In the genomic region with DNA sequence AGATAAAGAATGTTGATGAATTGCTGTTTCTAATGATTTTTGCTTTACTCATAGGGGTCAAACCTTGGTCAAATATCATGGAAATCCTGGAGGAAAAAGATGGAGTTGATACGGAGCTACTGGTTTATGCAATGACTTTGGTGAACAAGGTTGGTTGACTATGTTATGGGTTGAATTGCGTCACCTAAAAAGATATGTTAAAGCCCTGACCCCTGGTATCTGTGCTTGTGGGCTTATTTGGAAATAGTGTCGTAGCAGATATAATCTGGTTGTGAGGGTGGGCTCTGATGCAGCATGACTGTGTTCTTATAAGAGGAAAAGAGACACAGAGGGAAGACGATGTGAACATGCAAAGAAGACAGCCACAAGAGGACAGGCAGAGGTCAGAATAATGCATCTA, we compare ENCODE assay signal across 20 cellular contexts.
"Had no signal": no experiment of that assay in that cellular context is flagged by ENCODE, and none has a peak within 500 bp of the region (broad histone marks: within the 10 kb centered on the region; RNA-seq: fewer than 3 reads in every experiment).

No MANE protein-coding gene starts in this region.

- H3K4me3 Mint-ChIP-seq: naive B cell; stimulated activated naive B cell treated with anti-CD40 and anti-IgM and Interleukin-4, amounts not matched to agents 10 μg/mL and 1 μg/mL and 100 μg/mL, for 72 hours; stimulated activated naive CD8-positive, alpha-beta T cell treated with anti-CD3 and anti-CD28 coated beads, Interleukin-15, amount 100 ng/mL, for 72 hours had no signal

- H3K9me3 Mint-ChIP-seq: stimulated activated naive CD8-positive, alpha-beta T cell treated with anti-CD3 and anti-CD28 coated beads, Interleukin-15, amount 100 ng/mL, for 72 hours had no signal

- ATAC-seq: heart left ventricle; stimulated activated naive B cell treated with anti-CD40 and anti-IgM and Interleukin-4, amounts not matched to agents 10 μg/mL and 1 μg/mL and 100 μg/mL, for 72 hours; stimulated activated naive CD8-positive, alpha-beta T cell treated with anti-CD3 and anti-CD28 coated beads, Interleukin-15, amount 100 ng/mL, for 72 hours had no signal

- FAIRE-seq: endothelial cell of umbilical vein, frontal cortex, islet of Langerhans had no signal

- H3K36me3 Mint-ChIP-seq: naive B cell; stimulated activated naive B cell treated with anti-CD40 and anti-IgM and Interleukin-4, amounts not matched to agents 10 μg/mL and 1 μg/mL and 100 μg/mL, for 72 hours had no signal

- H3K27me3 ChIP-seq: colonic mucosa, heart left ventricle, sigmoid colon, testis, tibial nerve had no signal

- H3K4me1 ChIP-seq: sigmoid colon, testis, tibial nerve had no signal

- H3K4me1 Mint-ChIP-seq: naive B cell; stimulated activated naive B cell treated with anti-CD40 and anti-IgM and Interleukin-4, amounts not matched to agents 10 μg/mL and 1 μg/mL and 100 μg/mL, for 72 hours; stimulated activated naive CD8-positive, alpha-beta T cell treated with anti-CD3 and anti-CD28 coated beads, Interleukin-15, amount 100 ng/mL, for 72 hours had no signal

- H3K4me3 ChIP-seq: colonic mucosa, heart left ventricle, sigmoid colon, skin epidermis, testis, tibial nerve had no signal

- H3K27ac Mint-ChIP-seq: naive B cell; stimulated activated naive B cell treated with anti-CD40 and anti-IgM and Interleukin-4, amounts not matched to agents 10 μg/mL and 1 μg/mL and 100 μg/mL, for 72 hours; stimulated activated naive CD8-positive, alpha-beta T cell treated with anti-CD3 and anti-CD28 coated beads, Interleukin-15, amount 100 ng/mL, for 72 hours had no signal

- H3K9me3 ChIP-seq: colonic mucosa, heart left ventricle, sigmoid colon, testis, tibial nerve had no signal

- H3K36me3 ChIP-seq: colonic mucosa, sigmoid colon, tibial nerve had no signal

- H3K27me3 Mint-ChIP-seq: stimulated activated naive CD8-positive, alpha-beta T cell treated with anti-CD3 and anti-CD28 coated beads, Interleukin-15, amount 100 ng/mL, for 72 hours had no signal

- DNase-seq: colonic mucosa; dermis blood vessel endothelial cell; erythroblast; heart left ventricle; hippocampal formation; kidney glomerular epithelial cell; mesendoderm; naive B cell; posterior cingulate gyrus; sigmoid colon; stimulated activated CD4-positive, alpha-beta T cell treated with anti-CD3 and anti-CD28 coated beads, Interleukin-2, amount 100 ng/mL, for 24 hours; stimulated activated CD4-positive, alpha-beta T cell treated with anti-CD3 and anti-CD28 coated beads, Interleukin-4, amount 100 ng/mL, for 4 hours; stimulated activated naive B cell treated with anti-CD40 and anti-IgM and Interleukin-4, amounts not matched to agents 10 μg/mL and 1 μg/mL and 100 μg/mL, for 72 hours; stimulated activated naive CD8-positive, alpha-beta T cell treated with anti-CD3 and anti-CD28 coated beads, Interleukin-15, amount 100 ng/mL, for 72 hours; testis had no signal

- H3K27ac ChIP-seq: colonic mucosa, heart left ventricle, sigmoid colon, skin epidermis, testis, tibial nerve had no signal
